In the genomic region with DNA sequence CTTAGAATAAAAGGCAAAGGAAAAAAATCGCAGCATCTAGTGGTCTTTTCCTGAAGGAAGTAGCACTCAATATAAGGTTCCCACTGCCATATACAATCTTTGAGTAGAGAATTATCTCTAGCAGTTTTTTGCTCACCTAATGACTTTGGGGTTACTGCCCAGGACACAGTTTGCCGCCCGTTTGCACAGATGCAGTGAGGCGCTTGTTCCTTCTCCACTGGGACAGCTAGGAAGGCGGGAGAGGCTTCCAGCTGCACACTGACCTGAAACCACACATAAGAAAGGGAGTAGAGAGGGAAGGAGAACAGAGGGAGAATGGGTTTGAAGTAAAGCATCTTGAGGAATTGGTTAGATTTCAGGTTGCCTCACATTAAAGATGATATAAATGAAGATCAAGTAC, we compare ENCODE assay signal across 27 cellular contexts.
"Had no signal": no experiment of that assay in that cellular context is flagged by ENCODE, and none has a peak within 500 bp of the region (broad histone marks: within the 10 kb centered on the region; RNA-seq: fewer than 3 reads in every experiment).

No MANE protein-coding gene starts in this region.

- H3K36me3 ChIP-seq: neural progenitor cell, ovary had no signal

- H3K4me3 Mint-ChIP-seq: naive thymus-derived CD4-positive, alpha-beta T cell; natural killer cell; nephron; neural progenitor cell; stimulated activated effector memory CD8-positive, alpha-beta T cell treated with anti-CD3 and anti-CD28 coated beads, Interleukin-12 subunit alpha, Interleukin-12 subunit beta, amount 100 ng/mL, for 72 hours; stimulated activated naive B cell treated with anti-CD40 and anti-IgM and Interleukin-4, amounts not matched to agents 10 μg/mL and 1 μg/mL and 100 μg/mL, for 72 hours; stimulated activated naive CD8-positive, alpha-beta T cell treated with anti-CD3 and anti-CD28 coated beads, Interleukin-15, Interleukin-2, amounts not matched to agents 100 ng/mL and 50 ng/mL, for 24 hours had no signal

- H3K9me3 Mint-ChIP-seq: natural killer cell; nephron; neural progenitor cell; stimulated activated naive CD8-positive, alpha-beta T cell treated with anti-CD3 and anti-CD28 coated beads, Interleukin-15, Interleukin-2, amounts not matched to agents 100 ng/mL and 50 ng/mL, for 24 hours had no signal

- H3K4me3 ChIP-seq: neural progenitor cell, ovary, psoas muscle, skin epidermis, stomach, thoracic aorta, thyroid gland, tibial nerve, upper lobe of left lung, vagina had no signal

- H3K4me1 ChIP-seq: neural progenitor cell, parathyroid adenoma, psoas muscle, stomach, thyroid gland, tibial nerve, upper lobe of left lung, vagina had no signal

- H3K27me3 ChIP-seq: neural progenitor cell, ovary, stomach, thyroid gland, tibial nerve, upper lobe of left lung, vagina had no signal

- H3K79me2 ChIP-seq: parathyroid adenoma had no signal

- ATAC-seq: naive thymus-derived CD4-positive, alpha-beta T cell; natural killer cell; psoas muscle; right cardiac atrium; sciatic nerve; stimulated activated effector memory CD8-positive, alpha-beta T cell treated with anti-CD3 and anti-CD28 coated beads, Interleukin-12 subunit alpha, Interleukin-12 subunit beta, amount 100 ng/mL, for 72 hours; stimulated activated naive B cell treated with anti-CD40 and anti-IgM and Interleukin-4, amounts not matched to agents 10 μg/mL and 1 μg/mL and 100 μg/mL, for 72 hours had no signal

- H2AFZ ChIP-seq: neural progenitor cell, parathyroid adenoma had no signal

- H3K4me2 ChIP-seq: neural progenitor cell had no signal

- H3K36me3 Mint-ChIP-seq: natural killer cell; stimulated activated naive B cell treated with anti-CD40 and anti-IgM and Interleukin-4, amounts not matched to agents 10 μg/mL and 1 μg/mL and 100 μg/mL, for 72 hours had no signal

- DNase-seq: naive thymus-derived CD4-positive, alpha-beta T cell; natural killer cell; occipital lobe; ovary; psoas muscle; right cardiac atrium; stimulated activated CD4-positive, alpha-beta T cell treated with anti-CD3 and anti-CD28 coated beads, Interleukin-12 subunit alpha, Interleukin-12 subunit beta, amount 100 ng/mL, for 4 hours; stimulated activated CD4-positive, alpha-beta T cell treated with anti-CD3 and anti-CD28 coated beads, Interleukin-1b, Interleukin-23, amount 100 ng/mL, for 48 hours; stimulated activated CD4-positive, alpha-beta T cell treated with anti-CD3 and anti-CD28 coated beads, Interleukin-4, amount 100 ng/mL, for 24 hours; stimulated activated naive B cell treated with anti-CD40 and anti-IgM and Interleukin-4, amounts not matched to agents 10 μg/mL and 1 μg/mL and 100 μg/mL, for 72 hours; stimulated activated naive CD4-positive, alpha-beta T cell treated with Interleukin-2 at 50 U/mL for 16 hours; stomach; thyroid gland; trophoblast cell; upper lobe of left lung had no signal

- H3K27ac Mint-ChIP-seq: nephron; neural progenitor cell; progenitor cell of endocrine pancreas; stimulated activated naive B cell treated with anti-CD40 and anti-IgM and Interleukin-4, amounts not matched to agents 10 μg/mL and 1 μg/mL and 100 μg/mL, for 72 hours; stimulated activated naive CD8-positive, alpha-beta T cell treated with anti-CD3 and anti-CD28 coated beads, Interleukin-15, Interleukin-2, amounts not matched to agents 100 ng/mL and 50 ng/mL, for 24 hours had no signal

- H3K9me3 ChIP-seq: ovary, psoas muscle, stomach, thoracic aorta, thyroid gland, tibial nerve, upper lobe of left lung, vagina had no signal

- H3K27ac ChIP-seq: neural progenitor cell, ovary, parathyroid adenoma, psoas muscle, skin epidermis, stomach, thoracic aorta, thyroid gland, tibial nerve, upper lobe of left lung, vagina had no signal

- H3K27me3 Mint-ChIP-seq: progenitor cell of endocrine pancreas; stimulated activated naive B cell treated with anti-CD40 and anti-IgM and Interleukin-4, amounts not matched to agents 10 μg/mL and 1 μg/mL and 100 μg/mL, for 72 hours; stimulated activated naive CD8-positive, alpha-beta T cell treated with anti-CD3 and anti-CD28 coated beads, Interleukin-15, Interleukin-2, amounts not matched to agents 100 ng/mL and 50 ng/mL, for 24 hours had no signal

- FAIRE-seq: urothelium cell line had no signal

- H3K4me1 Mint-ChIP-seq: nephron; neural progenitor cell; stimulated activated naive B cell treated with anti-CD40 and anti-IgM and Interleukin-4, amounts not matched to agents 10 μg/mL and 1 μg/mL and 100 μg/mL, for 72 hours had no signal

- H3K9ac ChIP-seq: neural progenitor cell, parathyroid adenoma had no signal
